In the genomic region with DNA sequence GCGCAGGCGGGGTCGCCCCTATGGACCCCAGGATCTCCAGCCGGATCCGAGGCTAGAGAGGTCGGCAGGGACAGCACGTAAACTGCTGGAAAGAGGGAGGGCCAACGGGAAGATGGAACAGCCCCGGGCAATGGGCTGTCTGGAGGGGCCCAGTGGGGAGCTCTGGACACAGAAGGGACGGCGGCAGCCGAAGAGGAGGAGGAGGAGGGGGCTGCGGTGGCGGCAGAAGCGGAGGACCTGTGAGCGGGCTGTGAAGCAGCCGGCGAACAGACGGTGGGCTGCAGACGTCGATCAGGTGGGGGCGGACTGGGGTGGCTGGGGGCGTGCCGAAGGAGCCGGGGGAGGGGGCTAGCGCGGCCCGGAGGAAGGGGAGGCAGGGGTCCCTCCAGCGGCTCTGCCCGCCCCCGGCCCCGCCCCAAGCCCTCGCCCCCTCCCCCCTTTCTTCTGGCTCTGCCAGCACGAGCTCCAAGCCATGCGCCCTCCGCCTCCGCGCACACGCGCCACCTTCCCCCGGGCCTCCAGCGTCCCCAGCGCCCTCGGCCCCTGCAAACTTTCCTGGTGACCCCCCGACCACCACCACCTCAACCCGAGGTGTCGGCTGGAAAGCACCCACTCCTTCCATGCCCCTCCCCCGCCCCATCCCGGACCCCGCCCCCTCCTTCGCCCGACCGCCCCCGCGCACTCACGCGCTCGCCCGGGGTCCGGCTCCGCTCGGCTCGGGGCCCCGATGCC, we compare ENCODE assay signal across 8 cellular contexts. TPM values are rescaled to one million over a fixed set of nuclear protein-coding genes. Genes with fewer than 3 reads are reported as not detected.
DNase-seq lines count a peak whose midpoint lies in the region; ATAC-seq and TF ChIP-seq lines count a peak whose summit lies in the region.

No MANE protein-coding gene starts in this region.

- H3K27me3 Mint-ChIP-seq in activated T-cell treated with anti-CD3 and anti-CD28 coated beads, Interleukin-2, amount 50 U/mL, for 4 hours (ENCODE audit: low read depth) = no peaks in the 10 kb centered on the region

- H3K4me1 ChIP-seq in foreskin keratinocyte (peaks cover 24% of the 10 kb centered on the region), osteoblast (ENCODE audit: insufficient read depth, low read length) (peaks cover 41% of the 10 kb centered on the region)

- peak overlapping the region; percentile 64 for H2AFZ ChIP-seq in osteoblast (ENCODE audit: low read length)

- DNase-seq in stimulated activated CD4-positive, alpha-beta T cell treated with anti-CD3 and anti-CD28 coated beads, Interleukin-1b, Interleukin-23, amount 100 ng/mL, for 48 hours = peak; percentile 19
- DNase-seq in stimulated activated CD4-positive, alpha-beta T cell treated with anti-CD3 and anti-CD28 coated beads, Interleukin-2, amount 100 ng/mL, for 48 hours = no peak
- DNase-seq in NAMALWA (ENCODE audit: low spot score) (peak; percentile 34), foreskin keratinocyte (no peak), osteoblast (ENCODE audit: insufficient read length, low spot score, missing footprints) (peak; percentile 94), pons (ENCODE audit: low spot score) (no peak), MV-4-11 (lab: John Stamatoyannopoulos, UW) (no peak)
- DNase-seq in activated T-cell treated with anti-CD3 and anti-CD28 coated beads, Interleukin-2, amount 50 U/mL, for 4 hours = peak; percentile 29

- H3K9me3 Mint-ChIP-seq in activated T-cell treated with anti-CD3 and anti-CD28 coated beads, Interleukin-2, amount 50 U/mL, for 4 hours = no peaks in the 10 kb centered on the region

- peaks cover 41% of the 10 kb centered on the region for H3K4me1 Mint-ChIP-seq in activated T-cell treated with anti-CD3 and anti-CD28 coated beads, Interleukin-2, amount 50 U/mL, for 4 hours (ENCODE audit: low read depth)

- peaks cover 46% of the 10 kb centered on the region for H3K79me2 ChIP-seq in osteoblast (ENCODE audit: insufficient read depth, low read length)

- H3K36me3 ChIP-seq in osteoblast (ENCODE audit: insufficient read depth, low read length) = peaks cover 48% of the 10 kb centered on the region

- peak overlapping the region; percentile 96 for H3K4me2 ChIP-seq in osteoblast (ENCODE audit: insufficient read depth, low read length)

- H3K4me3 Mint-ChIP-seq in activated T-cell treated with anti-CD3 and anti-CD28 coated beads, Interleukin-2, amount 50 U/mL, for 4 hours = peak overlapping the region; percentile 84

- peak overlapping the region; percentile 96 for H3K4me3 ChIP-seq in osteoblast (ENCODE audit: insufficient read depth, low read length)

- peaks cover 38% of the 10 kb centered on the region for H3K36me3 Mint-ChIP-seq in activated T-cell treated with anti-CD3 and anti-CD28 coated beads, Interleukin-2, amount 50 U/mL, for 4 hours (ENCODE audit: insufficient read depth)

- H4K20me1 ChIP-seq in osteoblast (ENCODE audit: insufficient read depth, low read length) = peaks cover 21% of the 10 kb centered on the region

- H3K27me3 ChIP-seq in foreskin keratinocyte (no peaks in the 10 kb centered on the region), osteoblast (ENCODE audit: insufficient read depth, low read length) (no peaks in the 10 kb centered on the region)

- TF ChIP-seq CTCF in foreskin keratinocyte (conservative IDR thresholded peaks at IDR 0.05) = no peak
- no peak for TF ChIP-seq CTCF in osteoblast (IDR thresholded peaks at IDR 0.05; ENCODE audit: extremely low read depth, low read depth, low read length)

- ATAC-seq in activated T-cell treated with anti-CD3 and anti-CD28 coated beads, Interleukin-2, amount 50 U/mL, for 4 hours = peak; percentile 21 to 26
- no peak for ATAC-seq in foreskin keratinocyte

- peak overlapping the region; percentile 94 for H3K27ac ChIP-seq in foreskin keratinocyte
- H3K27ac ChIP-seq in osteoblast (ENCODE audit: low read depth, low read length) = peak overlapping the region; percentile 97

- H3K9me3 ChIP-seq in osteoblast (ENCODE audit: low read depth, low read length) = no peaks in the 10 kb centered on the region

RNA-seq across cellular contexts. Expression of a gene that starts 0.4 kb away (rescaled TPM):
- 10 to 100 TPM; 27.2 to 34.3 (median 30.7) TPM for total RNA-seq in activated T-cell treated with anti-CD3 and anti-CD28 coated beads, Interleukin-2, amount 50 U/mL, for 4 hours
- total RNA-seq in foreskin keratinocyte (136 and 146 TPM in 2 replicates), osteoblast (71.6 and 74.6 TPM in 2 replicates)
- 135 and 154 TPM in 2 replicates for polyA plus RNA-seq in foreskin keratinocyte

RNA-seq across cellular contexts. Expression of a gene that starts 11.4 kb away (rescaled TPM):
- total RNA-seq in activated T-cell treated with anti-CD3 and anti-CD28 coated beads, Interleukin-2, amount 50 U/mL, for 4 hours = 100 to 1,000 TPM; 287 to 317 (median 302) TPM
- total RNA-seq in foreskin keratinocyte (188 and 227 TPM in 2 replicates), osteoblast (55.4 and 58.0 TPM in 2 replicates)
- polyA plus RNA-seq in foreskin keratinocyte = 133 and 163 TPM in 2 replicates

RNA-seq across cellular contexts. Expression of a gene that starts 13.8 kb away (rescaled TPM):
- not detected for total RNA-seq in activated T-cell treated with anti-CD3 and anti-CD28 coated beads, Interleukin-2, amount 50 U/mL, for 4 hours
- total RNA-seq in foreskin keratinocyte = not detected in 2 replicates
- polyA plus RNA-seq in foreskin keratinocyte = not detected in 2 replicates
- not detected in 2 replicates for total RNA-seq in osteoblast

RNA-seq across cellular contexts. Expression of a gene that starts 56.6 kb away (rescaled TPM):
- not detected for total RNA-seq in activated T-cell treated with anti-CD3 and anti-CD28 coated beads, Interleukin-2, amount 50 U/mL, for 4 hours
- not detected in 2 replicates for total RNA-seq in foreskin keratinocyte
- not detected in 2 replicates for polyA plus RNA-seq in foreskin keratinocyte
- not detected in 2 replicates for total RNA-seq in osteoblast

Comparison
In these comparisons a context has a peak if more than half of its experiments do, and no peak if none do; other contexts are left out.
1. DNase-seq: peak in stimulated activated CD4-positive, alpha-beta T cell treated with anti-CD3 and anti-CD28 coated beads, Interleukin-1b, Interleukin-23, amount 100 ng/mL, for 48 hours (single experiment), NAMALWA (single experiment), activated T-cell treated with anti-CD3 and anti-CD28 coated beads, Interleukin-2, amount 50 U/mL, for 4 hours (single experiment) and osteoblast (single experiment); none in stimulated activated CD4-positive, alpha-beta T cell treated with anti-CD3 and anti-CD28 coated beads, Interleukin-2, amount 100 ng/mL, for 48 hours (0 of 2), foreskin keratinocyte (0 of 2), pons (single experiment) and MV-4-11 (single experiment).